ENCODE assay signal across 9 cellular contexts in genomic region chr19:1747285-1748114, GRCh38. TPM values are rescaled to one million over a fixed set of nuclear protein-coding genes. Genes with fewer than 3 reads are reported as not detected.
DNase-seq lines count a peak whose midpoint lies in the region; ATAC-seq, FAIRE-seq and TF ChIP-seq lines count a peak whose summit lies in the region.
"Had no signal": no experiment of that assay in that cellular context is flagged by ENCODE, and none has a peak within 500 bp of the region (broad histone marks: within the 10 kb centered on the region; RNA-seq: fewer than 3 reads in every experiment).

No MANE protein-coding gene starts in this region.

- H3K4me3 Mint-ChIP-seq in nephron progenitor cell, result peak overlapping the region; percentile 58
- H3K4me3 Mint-ChIP-seq: natural killer cell treated with Interleukin-12 subunit alpha and Interleukin-12 subunit beta and Interleukin-15 and Interleukin-18, amount 100 ng/mL, for 72 hours had no signal

- H3K79me2 ChIP-seq in K562 (ENCODE audit: control insufficient read depth, insufficient read depth, low read length), result no peaks in the 10 kb centered on the region

- peaks cover 97% of the 10 kb centered on the region for H3K27me3 Mint-ChIP-seq in nephron progenitor cell (ENCODE audit: low read depth, poor library complexity)

- no peaks in the 10 kb centered on the region for H3K9me3 Mint-ChIP-seq in nephron progenitor cell
- H3K9me3 Mint-ChIP-seq: natural killer cell treated with Interleukin-12 subunit alpha and Interleukin-12 subunit beta and Interleukin-15 and Interleukin-18, amount 100 ng/mL, for 72 hours had no signal

- ATAC-seq in Panc1 (peak; percentile 76), K562 (peak; percentile 83), HG02588 (IDR thresholded peaks at IDR 0.05; ENCODE audit: unreplicated experiment) (no peak)

- no peaks in the 10 kb centered on the region for H3K36me3 Mint-ChIP-seq in nephron progenitor cell (ENCODE audit: low read depth)
- H3K36me3 Mint-ChIP-seq: natural killer cell treated with Interleukin-12 subunit alpha and Interleukin-12 subunit beta and Interleukin-15 and Interleukin-18, amount 100 ng/mL, for 72 hours had no signal

- TF ChIP-seq POLR2A in K562 (conservative IDR thresholded peaks at IDR 0.05) (peak; percentile 67; the same call in 1 of the 2 replicates), uterus (IDR thresholded peaks at IDR 0.05) (no peak)

- no peaks in the 10 kb centered on the region; the same call in 1 of the 2 replicates for H3K36me3 ChIP-seq in Panc1 (ENCODE audit: control insufficient read depth, insufficient read depth, low read length)
- no peaks in the 10 kb centered on the region for H3K36me3 ChIP-seq in K562 (ENCODE audit: control insufficient read depth, insufficient read depth, low read length)
- no peaks in the 10 kb centered on the region for H3K36me3 ChIP-seq in uterus

- DNase-seq in Panc1 (ENCODE audit: low read depth, low spot score) (peak; percentile 96), K562 (ENCODE audit: extremely low read depth in 1 of 4, low spot score in 3 of 4) (peak; percentile 91 to 95 (median 92)), nephron progenitor cell (no peak), NCI-H1436 (lab: John Stamatoyannopoulos, UW) (no peak), NCI-H1694 (lab: John Stamatoyannopoulos, UW) (no peak), uterus (no peak)

- peaks cover 45% of the 10 kb centered on the region for H3K4me1 ChIP-seq in Panc1 (ENCODE audit: control insufficient read depth, insufficient read depth, low read length)
- H3K4me1 ChIP-seq in K562 (replicated peaks in 1 of 2; ENCODE audit: control insufficient read depth in 2 of 2, insufficient read depth in 2 of 2, low read length in 2 of 2), result peaks cover 24 to 73% of the 10 kb centered on the region in 2 experiments
- peaks cover 0 to 19% of the 10 kb centered on the region in 2 donors for H3K4me1 ChIP-seq in uterus

- TF ChIP-seq EP300 in K562 (IDR thresholded peaks at IDR 0.05; ENCODE audit: low read length), result peak; percentile 10

- no peak overlapping the region for H3K27ac Mint-ChIP-seq in nephron progenitor cell
- H3K27ac Mint-ChIP-seq: natural killer cell treated with Interleukin-12 subunit alpha and Interleukin-12 subunit beta and Interleukin-15 and Interleukin-18, amount 100 ng/mL, for 72 hours had no signal

- WGBS in K562 (ENCODE audit: insufficient coverage, low coverage, missing lambda C conversion rate), result 1% methylated on average over 16 of the region's 22 CpGs

- H4K20me1 ChIP-seq in K562 (replicated peaks; ENCODE audit: control insufficient read depth, insufficient read depth, low read length), result no peaks in the 10 kb centered on the region

- H3K9me1 ChIP-seq in K562 (ENCODE audit: control insufficient read depth, insufficient read depth, low read length), result no peaks in the 10 kb centered on the region

- no peak for TF ChIP-seq RAD21 in K562 (CRISPR knock-in tag; conservative IDR thresholded peaks at IDR 0.05 in 1 of 2, IDR thresholded peaks at IDR 0.05 in 1 of 2)

- intact Hi-C loops in Panc1 (cut with micrococcal nuclease; ENCODE audit: unreplicated experiment) (no loop called here), K562 (cut with micrococcal nuclease) (no loop called here), uterus (cut with DNase I; ENCODE audit: low total_unique reads) (no loop called here)

- H3K27me3 ChIP-seq in Panc1 (ENCODE audit: control insufficient read depth, insufficient read depth, low read length) (no peaks in the 10 kb centered on the region), K562 (ENCODE audit: control insufficient read depth in 2 of 2, insufficient read depth in 2 of 2, low read length in 2 of 2) (peaks cover 0 to 1% of the 10 kb centered on the region in 2 experiments; a peak in 1 of 5 replicates), uterus (peaks cover 22 to 69% of the 10 kb centered on the region in 2 donors)

- CTCF ChIA-PET in Panc1 (lab: Charles Lee) (interaction anchor here (1.1 kb wide), 1 partner anchor 72 kb away, joined by 3 read pairs; no protein-coding TSS in a partner anchor), K562 (lab: Yijun Ruan, JAX; ENCODE audit: low intra/inter-chr PET ratio) (no interaction called here)

- TF ChIP-seq CTCF in Panc1 (IDR thresholded peaks at IDR 0.05) (no peak), K562 (IDR thresholded peaks at IDR 0.05 in 2 of 3, conservative IDR thresholded peaks at IDR 0.05 in 1 of 3; ENCODE audit: insufficient read depth in 2 of 3, low read depth in 1 of 3, low read length in 3 of 3) (no peak), nephron progenitor cell (IDR thresholded peaks at IDR 0.05) (no peak), uterus (IDR thresholded peaks at IDR 0.05) (no peak)

- H3K4me3 ChIP-seq in Panc1 (ENCODE audit: low read depth in 2 of 2, low read length in 2 of 2) (peak overlapping the region; percentile 37 to 49), K562 (peak overlapping the region; percentile 40), uterus (no peak overlapping the region)

- H3K4me1 Mint-ChIP-seq in nephron progenitor cell, result peaks cover 5% of the 10 kb centered on the region

- FAIRE-seq in G401.6 (lab: Jason Lieb, UNC) (peak; percentile 94), K562 (lab: Jason Lieb, UNC) (peak; percentile 100)

- H3K4me2 ChIP-seq in K562 (ENCODE audit: insufficient read depth, low read length), result peak overlapping the region; percentile 84

- peak overlapping the region; percentile 78 for H2AFZ ChIP-seq in K562 (ENCODE audit: low read depth, low read length)

- POLR2A ChIA-PET in Panc1 (lab: Charles Lee), result no interaction called here
- POLR2A ChIA-PET in K562 (lab: Yijun Ruan, JAX), result interaction anchor here (0.5 to 1.2 kb wide), 5 partner anchors 16 to 651 kb away, joined by 3 to 6 read pairs (median 3); no protein-coding TSS in a partner anchor

- peak overlapping the region; percentile 95 for H3K27ac ChIP-seq in Panc1 (ENCODE audit: low read length)
- H3K27ac ChIP-seq in K562 (ENCODE audit: extremely low read depth, low read depth, low read length), result peak overlapping the region; percentile 90
- H3K27ac ChIP-seq in uterus, result no peak overlapping the region

- in situ Hi-C loops in Panc1 (cut with HindIII; ENCODE audit: low pct_unique_long_range_greater_than_20kb, low sequenced_read_pairs) (no loop called here), K562 (cut with MboI) (no loop called here)

- no TSS peak for BruUV-seq in Panc1 (replicated peaks; lab: Mats Ljungman, UMichigan)
- no TSS peak for BruUV-seq in K562 (replicated peaks; lab: Mats Ljungman, UMichigan)

- H3K9me3 ChIP-seq in Panc1 (ENCODE audit: control insufficient read depth, insufficient read depth, low read depth, low read length) (no peaks in the 10 kb centered on the region), K562 (replicated peaks; ENCODE audit: control insufficient read depth, insufficient read depth, low read depth, low read length) (no peaks in the 10 kb centered on the region), uterus (no peaks in the 10 kb centered on the region)

- peak overlapping the region; percentile 76 to 97 for H3K9ac ChIP-seq in K562 (ENCODE audit: insufficient read depth in 1 of 2, low read depth in 2 of 2, low read length in 2 of 2)

TF ChIP-seq in K562, 482 proteins besides CTCF, POLR2A, EP300 and RAD21 (continues in another document):
- TF ChIP-seq SP1 (CRISPR knock-in tag; IDR thresholded peaks at IDR 0.05) (peak; percentile 44), ATF1 (CRISPR knock-in tag; IDR thresholded peaks at IDR 0.05) (no peak), ATF1 (tag; IDR thresholded peaks at IDR 0.05) (peak; percentile 67), UBTF (IDR thresholded peaks at IDR 0.05; ENCODE audit: borderline replicate concordance in 1 of 2, low read depth in 2 of 2, low read length in 2 of 2) (peak in 1 of 2 experiments; percentile 65; a peak in 1 of 4 replicates), HMGN3 (IDR thresholded peaks at IDR 0.05; ENCODE audit: borderline replicate concordance, extremely low read depth, insufficient read length, low read depth, low read length) (peak; percentile 13), SLC30A9 (CRISPR knock-in tag; IDR thresholded peaks at IDR 0.05) (no peak), NFE2 (IDR thresholded peaks at IDR 0.05; ENCODE audit: low read depth) (peak; percentile 4; the same call in 1 of the 2 replicates)

RNA-seq across cellular contexts. Expression of gene ONECUT3, which starts 5.8 kb away (rescaled TPM):
- total RNA-seq in Panc1 (2021; ENCODE audit: unreplicated experiment) (16.5 TPM), K562 (2014; rRNA removed) (not detected in 2 replicates), K562 (2014; rRNA removed; fragmentation: Illumina TruSeq; extraction: Trizol) (not detected in 2 replicates), K562 (2015; rRNA removed; fragmentation: Illumina TruSeq; extraction: Trizol) (not detected in 2 replicates), K562 (2021) (not detected in 2 replicates), uterus (not detected)
- 22.2 TPM for polyA plus RNA-seq in Panc1 (2012; ENCODE audit: insufficient read length)
- total RNA-seq in K562 (2011; cell fraction: chromatin; rRNA removed; ENCODE audit: low replicate concordance), result 0.12 TPM in 1 of 2 replicates, not detected in the other
- not detected in 2 replicates for total RNA-seq in K562 (2011; cell fraction: nucleolus; rRNA removed)
- 0.08 TPM in 1 of 2 replicates, not detected in the other for total RNA-seq in K562 (2011; cell fraction: nucleoplasm; rRNA removed)
- polyA plus RNA-seq in K562 (2011; rRNA removed) (0.01 TPM in 1 of 2 replicates, not detected in the other), K562 (2014; fragmentation: Illumina TruSeq; extraction: Trizol) (not detected in 2 replicates), K562 (2014; fragmentation: Nextera tagmentation; extraction: Ambion mirVana) (not detected), K562 (2014; rRNA removed) (not detected in 2 replicates)
- polyA plus RNA-seq in K562 (2011; cell fraction: cytosol; rRNA removed), result 0.01 and 0.04 TPM in 2 replicates
- polyA plus RNA-seq in K562 (2011; cell fraction: nucleus; rRNA removed), result 0.06 and 0.14 TPM in 2 replicates
- 0.01 and 0.07 TPM in 2 replicates for polyA plus RNA-seq in K562 (2012)
- polyA minus RNA-seq in K562 (2011; rRNA and poly(A)+ RNA removed), result 0.03 TPM in 1 of 2 replicates, not detected in the other
- not detected in 2 replicates for polyA minus RNA-seq in K562 (2011; cell fraction: cytosol; rRNA and poly(A)+ RNA removed)
- polyA minus RNA-seq in K562 (2011; cell fraction: nucleus; rRNA and poly(A)+ RNA removed), result not detected in 2 replicates
- total RNA-seq: natural killer cell treated with Interleukin-12 subunit alpha and Interleukin-12 subunit beta and Interleukin-15 and Interleukin-18, amount 100 ng/mL, for 72 hours had no signal

Comparison
In these comparisons a context has a peak if more than half of its experiments do, and no peak if none do; other contexts are left out.
1. DNase-seq: peak in Panc1 (single experiment) and K562 (4 of 4); none in nephron progenitor cell (single experiment), NCI-H1436 (single experiment), NCI-H1694 (single experiment) and uterus (0 of 2).
2. H3K27ac ChIP-seq: peak in Panc1 (single experiment) and K562 (single experiment); none in uterus (0 of 2).
3. H3K4me3 ChIP-seq: peak in Panc1 (2 of 2) and K562 (single experiment); none in uterus (0 of 2).
4. RNA of gene ONECUT3, which starts 5.8 kb away (total RNA-seq): 16.5 TPM in Panc1 (single experiment); 0.08 to 0.12 TPM in K562 and not detected in uterus; every median in the first group is over 10 times any median in the second.